24 cellular contexts compared by ENCODE assay signal in the genomic region with DNA sequence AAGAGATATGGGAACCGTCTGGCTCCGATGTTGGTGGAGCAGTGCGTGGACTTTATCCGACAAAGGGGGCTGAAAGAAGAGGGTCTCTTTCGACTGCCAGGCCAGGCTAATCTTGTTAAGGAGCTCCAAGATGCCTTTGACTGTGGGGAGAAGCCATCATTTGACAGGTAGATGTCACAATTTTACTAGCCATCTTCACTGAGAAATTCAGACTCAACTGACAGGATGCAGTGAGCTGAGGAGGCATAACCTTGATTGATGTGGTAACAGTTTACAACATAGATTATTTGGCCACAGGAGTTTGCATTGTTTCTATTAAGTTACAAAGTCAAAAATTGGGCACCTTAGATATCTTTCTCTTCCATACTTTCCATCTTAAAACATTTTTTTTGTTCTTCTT.
"Had no signal": no experiment of that assay in that cellular context is flagged by ENCODE, and none has a peak within 500 bp of the region (broad histone marks: within the 10 kb centered on the region; RNA-seq: fewer than 3 reads in every experiment).

No MANE protein-coding gene starts in this region.

- H3K36me3 Mint-ChIP-seq: activated CD4-positive, alpha-beta memory T cell treated with anti-CD3 and anti-CD28 coated beads for 36 hours; activated naive CD4-positive, alpha-beta T cell treated with anti-CD3 and anti-CD28 coated beads, Interleukin-2, amount 10 ng/mL, durations not matched to agents 7 days and 5 days; activated naive CD8-positive, alpha-beta T cell treated with anti-CD3 and anti-CD28 coated beads for 36 hours had no signal

- H3K4me3 Mint-ChIP-seq: activated CD4-positive, alpha-beta memory T cell treated with anti-CD3 and anti-CD28 coated beads for 36 hours; activated CD4-positive, alpha-beta T cell treated with anti-CD3 and anti-CD28 coated beads, Interleukin-2, amount 10 ng/mL, durations not matched to agents 7 days and 5 days; activated naive CD4-positive, alpha-beta T cell treated with anti-CD3 and anti-CD28 coated beads, Interleukin-2, amount 10 ng/mL, durations not matched to agents 7 days and 5 days; activated naive CD8-positive, alpha-beta T cell treated with anti-CD3 and anti-CD28 coated beads for 36 hours; activated T-cell treated with anti-CD3 and anti-CD28 coated beads, Interleukin-2, amount 50 U/mL, for 72 hours had no signal

- H3K9me3 Mint-ChIP-seq: activated CD4-positive, alpha-beta T cell treated with anti-CD3 and anti-CD28 coated beads, Interleukin-2, amount 10 ng/mL, durations not matched to agents 7 days and 5 days; activated T-cell treated with anti-CD3 and anti-CD28 coated beads, Interleukin-2, amount 50 U/mL, for 72 hours; activated T-helper 2 cell treated with anti-CD3 and anti-CD28 coated beads, Interferon-gamma antibody, Interleukin-2, Interleukin-4, amounts not matched to agents 10 μg/mL and 5 μg/mL and 100 μg/mL, durations not matched to agents 14 hours and 24 hours and 36 hours had no signal

- H3K4me2 ChIP-seq: PC-9 had no signal

- H3K27ac Mint-ChIP-seq: activated CD4-positive, alpha-beta memory T cell treated with anti-CD3 and anti-CD28 coated beads for 36 hours; activated CD4-positive, alpha-beta T cell treated with anti-CD3 and anti-CD28 coated beads, Interleukin-2, amount 10 ng/mL, durations not matched to agents 7 days and 5 days; activated naive CD4-positive, alpha-beta T cell treated with anti-CD3 and anti-CD28 coated beads, Interleukin-2, amount 10 ng/mL, durations not matched to agents 7 days and 5 days; activated naive CD8-positive, alpha-beta T cell treated with anti-CD3 and anti-CD28 coated beads for 36 hours; activated T-cell treated with anti-CD3 and anti-CD28 coated beads, Interleukin-2, amount 50 U/mL, for 72 hours; activated T-helper 2 cell treated with anti-CD3 and anti-CD28 coated beads, Interferon-gamma antibody, Interleukin-2, Interleukin-4, amounts not matched to agents 10 μg/mL and 5 μg/mL and 100 μg/mL, durations not matched to agents 14 hours and 24 hours and 36 hours had no signal

- H3K27me3 Mint-ChIP-seq: activated CD4-positive, alpha-beta memory T cell treated with anti-CD3 and anti-CD28 coated beads for 36 hours; activated CD4-positive, alpha-beta T cell treated with anti-CD3 and anti-CD28 coated beads, Interleukin-2, amount 10 ng/mL, durations not matched to agents 7 days and 5 days; activated naive CD4-positive, alpha-beta T cell treated with anti-CD3 and anti-CD28 coated beads, Interleukin-2, amount 10 ng/mL, durations not matched to agents 7 days and 5 days; activated naive CD8-positive, alpha-beta T cell treated with anti-CD3 and anti-CD28 coated beads for 36 hours had no signal

- DNase-seq: activated CD4-positive, alpha-beta memory T cell treated with anti-CD3 and anti-CD28 coated beads for 36 hours; activated CD4-positive, alpha-beta T cell treated with anti-CD3 and anti-CD28 coated beads, Interleukin-2, amount 10 ng/mL, durations not matched to agents 7 days and 5 days; activated CD4-positive, CD25-positive, alpha-beta regulatory T cell; activated CD8-positive, alpha-beta memory T cell treated with anti-CD3 and anti-CD28 coated beads for 24 hours; activated gamma-delta T cell treated with Interleukin-2 at 50 U/mL for 16 hours; activated naive CD4-positive, alpha-beta T cell treated with anti-CD3 and anti-CD28 coated beads, Interleukin-2, amount 10 ng/mL, durations not matched to agents 7 days and 5 days; activated naive CD8-positive, alpha-beta T cell treated with anti-CD3 and anti-CD28 coated beads for 36 hours; activated T-cell treated with anti-CD3 and anti-CD28 coated beads, Interleukin-2, amount 50 U/mL, for 72 hours; cerebellar nuclear complex; Kasumi-1; NCI-H1092 treated with DMSO at 0.1 percent for 48 hours; NCI-H1417 treated with DMSO at 0.1 percent for 48 hours; NCI-H1694; NCI-H2029; NCI-H2107; NCI-H2171 treated with DMSO at 0.1 percent for 48 hours; NCI-H345; NCI-H510A; NCI-H526 treated with DMSO at 0.1 percent for 48 hours; PC-9; SIG-M5; T-helper 1 cell had no signal

- H2AFZ ChIP-seq: PC-9 had no signal

- ATAC-seq: activated T-cell treated with anti-CD3 and anti-CD28 coated beads, Interleukin-2, amount 50 U/mL, for 72 hours had no signal

- H3K4me3 ChIP-seq: PC-9 had no signal

- H3K27ac ChIP-seq: PC-9, VCaP had no signal

- H3K4me1 Mint-ChIP-seq: activated CD4-positive, alpha-beta T cell treated with anti-CD3 and anti-CD28 coated beads, Interleukin-2, amount 10 ng/mL, durations not matched to agents 7 days and 5 days; activated naive CD4-positive, alpha-beta T cell treated with anti-CD3 and anti-CD28 coated beads, Interleukin-2, amount 10 ng/mL, durations not matched to agents 7 days and 5 days; activated naive CD8-positive, alpha-beta T cell treated with anti-CD3 and anti-CD28 coated beads for 36 hours had no signal
